Comparison of ENCODE assay signal across 11 cellular contexts in genomic region chr6:134249412-134249758, GRCh38.
DNase-seq lines count a peak whose midpoint lies in the region; ATAC-seq and TF ChIP-seq lines count a peak whose summit lies in the region.
"Had no signal": no experiment of that assay in that cellular context is flagged by ENCODE, and none has a peak within 500 bp of the region (broad histone marks: within the 10 kb centered on the region; RNA-seq: fewer than 3 reads in every experiment).

No MANE protein-coding gene starts in this region.

- no peaks in the 10 kb centered on the region for H3K27me3 ChIP-seq in CD8-positive, alpha-beta T cell (ENCODE audit: insufficient read depth, low read length)
- H3K27me3 ChIP-seq in left ventricle myocardium inferior (ENCODE audit: low read depth), result no peaks in the 10 kb centered on the region

- peak overlapping the region; percentile 65 for H3K27ac Mint-ChIP-seq in CD8-positive, alpha-beta T cell

- no peaks in the 10 kb centered on the region for H3K9me2 ChIP-seq in OCI-LY7 (ENCODE audit: insufficient read depth, low read length)

- no peaks in the 10 kb centered on the region for H3K36me3 ChIP-seq in CD8-positive, alpha-beta T cell (ENCODE audit: insufficient read depth, low read length)
- H3K36me3 ChIP-seq in OCI-LY7 (ENCODE audit: insufficient read depth, low read length), result no peaks in the 10 kb centered on the region
- H3K36me3 ChIP-seq in left ventricle myocardium inferior, result no peaks in the 10 kb centered on the region
- H3K36me3 ChIP-seq in mucosa of descending colon (ENCODE audit: low read depth), result no peaks in the 10 kb centered on the region

- intact Hi-C loops in CD8-positive, alpha-beta T cell (cut with DNase I, micrococcal nuclease), result loop anchor here (5.0 to 10.0 kb wide), 4 partner anchors 38 to 845 kb away; partner anchors contain the start of gene SGK1 (in 1 of the 2)
- intact Hi-C loops in OCI-LY7 (cut with micrococcal nuclease; ENCODE audit: unreplicated experiment) (loop anchor here (10.0 kb wide), 1 partner anchor 625 kb away; no protein-coding TSS in a partner anchor), left ventricle myocardium inferior (cut with micrococcal nuclease) (no loop called here), mucosa of descending colon (cut with DNase I, micrococcal nuclease) (no loop called here)

- no TSS peak for BruUV-seq in OCI-LY7 (replicated peaks; lab: Mats Ljungman, UMichigan)

- H3K9me3 ChIP-seq in CD8-positive, alpha-beta T cell (ENCODE audit: low read length), result no peaks in the 10 kb centered on the region
- H3K9me3 ChIP-seq in OCI-LY7 (ENCODE audit: low read length) (no peaks in the 10 kb centered on the region), left ventricle myocardium inferior (replicated peaks) (no peaks in the 10 kb centered on the region), mucosa of descending colon (no peaks in the 10 kb centered on the region)

- no peak for TF ChIP-seq CTCF in CD8-positive, alpha-beta T cell (IDR thresholded peaks at IDR 0.05)
- TF ChIP-seq CTCF in OCI-LY7 (conservative IDR thresholded peaks at IDR 0.05; ENCODE audit: low read length) (no peak), left ventricle myocardium inferior (IDR thresholded peaks at IDR 0.05; ENCODE audit: borderline replicate concordance) (no peak), mucosa of descending colon (IDR thresholded peaks at IDR 0.05) (no peak)

- no peak overlapping the region for H3K4me3 Mint-ChIP-seq in CD8-positive, alpha-beta T cell

- no peaks in the 10 kb centered on the region for H3K79me2 ChIP-seq in OCI-LY7 (ENCODE audit: insufficient read depth, low read depth, low read length)

- CTCF ChIA-PET in CD8-positive, alpha-beta T cell (lab: Charles Lee), result interaction anchor here (2.6 kb wide), 1 partner anchor 391 kb away, joined by 10 read pairs; no protein-coding TSS in a partner anchor
- CTCF ChIA-PET in OCI-LY7 (lab: Charles Lee; ENCODE audit: unreplicated experiment), result no interaction called here

- no peak for DNase-seq in CD8-positive, alpha-beta T cell
- DNase-seq in OCI-LY7 (ENCODE audit: low spot score) (no peak), left ventricle myocardium inferior (no peak), renal cortical epithelial cell (ENCODE audit: low read depth) (peak; percentile 11), GM19240 (ENCODE audit: insufficient read length, low spot score) (no peak), mucosa of descending colon (no peak)
- DNase-seq in stimulated activated CD8-positive, alpha-beta memory T cell treated with anti-CD3 and anti-CD28 coated beads, Interleukin-4, amount 100 ng/mL, for 48 hours, result no peak
- DNase-seq: activated CD4-positive, alpha-beta T cell treated with anti-CD3 and anti-CD28 coated beads, Interleukin-2, amount 50 U/mL, for 48 hours; Calu3; effector CD8-positive, alpha-beta T cell; NCI-H2171 had no signal

- no peaks in the 10 kb centered on the region for H3K36me3 Mint-ChIP-seq in CD8-positive, alpha-beta T cell

- H3K27me3 Mint-ChIP-seq in CD8-positive, alpha-beta T cell (ENCODE audit: low read depth), result no peaks in the 10 kb centered on the region

- no peak overlapping the region for H3K27ac ChIP-seq in CD8-positive, alpha-beta T cell (ENCODE audit: low read depth, low read length)
- H3K27ac ChIP-seq in OCI-LY7 (ENCODE audit: low read depth, low read length, poor library complexity, severe bottlenecking), result no peak overlapping the region
- peak overlapping the region; percentile 0 for H3K27ac ChIP-seq in left ventricle myocardium inferior (replicated peaks)

- H2AFZ ChIP-seq in OCI-LY7 (ENCODE audit: low read length), result peak overlapping the region; percentile 85; the same call in 1 of the 2 replicates

- no peaks in the 10 kb centered on the region for H4K20me1 ChIP-seq in OCI-LY7 (ENCODE audit: insufficient read depth, low read length)

- H3K4me3 ChIP-seq in CD8-positive, alpha-beta T cell (ENCODE audit: low read depth, low read length), result no peak overlapping the region
- H3K4me3 ChIP-seq in OCI-LY7 (ENCODE audit: low read depth, low read length, poor library complexity, severe bottlenecking) (no peak overlapping the region), left ventricle myocardium inferior (no peak overlapping the region), mucosa of descending colon (no peak overlapping the region)

- H3K4me1 ChIP-seq in CD8-positive, alpha-beta T cell (ENCODE audit: insufficient read depth, low read length), result peaks cover 63% of the 10 kb centered on the region
- H3K4me1 ChIP-seq in OCI-LY7 (ENCODE audit: insufficient read depth, low read length, poor library complexity, severe bottlenecking), result peaks cover 57% of the 10 kb centered on the region
- peaks cover 22% of the 10 kb centered on the region for H3K4me1 ChIP-seq in left ventricle myocardium inferior
- H3K4me1 ChIP-seq in mucosa of descending colon (ENCODE audit: low read depth), result no peaks in the 10 kb centered on the region

- no peak overlapping the region for H3K4me2 ChIP-seq in OCI-LY7 (ENCODE audit: low read length)

- H3K9me3 Mint-ChIP-seq in CD8-positive, alpha-beta T cell, result no peaks in the 10 kb centered on the region

- no peak for ATAC-seq in CD8-positive, alpha-beta T cell
- ATAC-seq in mucosa of descending colon, result no peak

- POLR2A ChIA-PET in CD8-positive, alpha-beta T cell (lab: Charles Lee), result interaction anchor here (0.6 kb wide), 1 partner anchor 130 kb away, joined by 3 read pairs; no protein-coding TSS in a partner anchor
- POLR2A ChIA-PET in OCI-LY7 (lab: Charles Lee), result interaction anchor here (0.6 to 2.9 kb wide), 13 partner anchors 10 to 622 kb away, joined by 3 to 18 read pairs (median 3); no protein-coding TSS in a partner anchor

- H3K4me1 Mint-ChIP-seq in CD8-positive, alpha-beta T cell (ENCODE audit: low read depth), result peaks cover 61% of the 10 kb centered on the region

Comparison
In these comparisons a context has a peak if more than half of its experiments do, and no peak if none do; other contexts are left out.
1. intact Hi-C loops: an anchor here in CD8-positive, alpha-beta T cell (5.0 to 10.0 kb wide) and OCI-LY7 (10.0 kb wide); none called in left ventricle myocardium inferior and mucosa of descending colon.